1 cellular context compared by ENCODE assay signal in genomic region chr3:128483657-128484403, GRCh38.
TF ChIP-seq lines count a peak whose summit lies in the region.

No MANE protein-coding gene starts in this region.

TF ChIP-seq in K562, 482 proteins besides CTCF, POLR2A, EP300 and RAD21 (continued from another document):
- TF ChIP-seq GABPB2 (CRISPR knock-in tag; conservative IDR thresholded peaks at IDR 0.05) (no peak), RNF2 (IDR thresholded peaks at IDR 0.05) (no peak), ZBTB17 (CRISPR knock-in tag; IDR thresholded peaks at IDR 0.05) (0 out of 2 replicates have a peak, but pooled peaks have one; percentile 43), MIER1 (IDR thresholded peaks at IDR 0.05; ENCODE audit: low read depth) (no peak)
